Comparison of ENCODE assay signal across 14 cellular contexts in genomic region chr7:23394828-23395227, GRCh38.
A peak's percentile ranks its signal among the peaks of the same experiment; 100 is the strongest.
DNase-seq lines count a peak whose midpoint lies in the region; ATAC-seq and TF ChIP-seq lines count a peak whose summit lies in the region.
"Had no signal": no experiment of that assay in that cellular context is flagged by ENCODE, and none has a peak within 500 bp of the region (broad histone marks: within the 10 kb centered on the region; RNA-seq: fewer than 3 reads in every experiment).

No MANE protein-coding gene starts in this region.

- no peak for TF ChIP-seq CTCF in GM13976 (IDR thresholded peaks at IDR 0.05; ENCODE audit: borderline replicate concordance, control extremely low read depth, extremely low read depth, insufficient read depth, missing control alignments)

- in situ Hi-C loops in GM13976 (cut with MboI; ENCODE audit: low sequenced_read_pairs, unreplicated experiment) = no loop called here

- peak; percentile 18 for DNase-seq in Ammon's horn (ENCODE audit: low spot score)
- peak; percentile 96 for DNase-seq in NCI-H1105 treated with DMSO at 0.1 percent for 48 hours (lab: John Stamatoyannopoulos, UW)
- DNase-seq in NCI-H748 (lab: John Stamatoyannopoulos, UW; ENCODE audit: unreplicated experiment) = peak; percentile 100
- DNase-seq in posterior vena cava (ENCODE audit: low spot score) = no peak
- no peak for DNase-seq in GM13976 (ENCODE audit: low spot score)
- DNase-seq in DMS114 treated with DMSO at 0.1 percent for 48 hours (lab: John Stamatoyannopoulos, UW; ENCODE audit: unreplicated experiment) = no peak
- DNase-seq: activated CD4-positive, alpha-beta T cell treated with anti-CD3 and anti-CD28 coated beads, Interleukin-2, amount 50 U/mL, for 4 hours; activated naive CD4-positive, alpha-beta T cell treated with anti-CD3 and anti-CD28 coated beads, Interleukin-2, amount 50 U/mL, for 16 hours; head of caudate nucleus; left ventricle myocardium inferior; T-cell had no signal

- peak; percentile 76 for ATAC-seq in esophagus mucosa
- no peak for ATAC-seq in HG03025 (IDR thresholded peaks at IDR 0.05; ENCODE audit: low FRiP score, unreplicated experiment)
- ATAC-seq: stimulated activated effector memory CD8-positive, alpha-beta T cell treated with anti-CD3 and anti-CD28 coated beads, Interleukin-12 subunit alpha, Interleukin-12 subunit beta, amount 100 ng/mL, for 72 hours; T-cell had no signal

- intact Hi-C loops in posterior vena cava (cut with DNase I) = no loop called here

Comparison
In these comparisons a context has a peak if more than half of its experiments do, and no peak if none do; other contexts are left out.
1. DNase-seq: peak in Ammon's horn (single experiment), NCI-H1105 treated with DMSO at 0.1 percent for 48 hours (single experiment) and NCI-H748 (single experiment); none in posterior vena cava (single experiment), GM13976 (single experiment) and DMS114 treated with DMSO at 0.1 percent for 48 hours (single experiment).